Comparison of ENCODE assay signal across 10 cellular contexts in genomic region chr7:152335900-152336571, GRCh38.
A peak's percentile ranks its signal among the peaks of the same experiment; 100 is the strongest.
DNase-seq lines count a peak whose midpoint lies in the region; ATAC-seq, FAIRE-seq and TF ChIP-seq lines count a peak whose summit lies in the region.
"Had no signal": no experiment of that assay in that cellular context is flagged by ENCODE, and none has a peak within 500 bp of the region (broad histone marks: within the 10 kb centered on the region; RNA-seq: fewer than 3 reads in every experiment).

No MANE protein-coding gene starts in this region.

- H3K36me3 Mint-ChIP-seq in activated T-cell treated with anti-CD3 and anti-CD28 coated beads, Interleukin-2, amount 50 U/mL, for 72 hours (ENCODE audit: insufficient read depth in 2 of 2) = no peaks in the 10 kb centered on the region

- peaks cover 69% of the 10 kb centered on the region for H4K20me1 ChIP-seq in OCI-LY3 (ENCODE audit: insufficient read depth, low read length)

- H3K36me3 ChIP-seq in OCI-LY3 (replicated peaks; ENCODE audit: low read depth, low read length) (no peaks in the 10 kb centered on the region), tibial nerve (no peaks in the 10 kb centered on the region)
- H3K36me3 ChIP-seq: breast epithelium had no signal

- peaks cover 44% of the 10 kb centered on the region for H3K79me2 ChIP-seq in OCI-LY3 (ENCODE audit: low read length)

- peaks cover 19% of the 10 kb centered on the region for H3K4me1 ChIP-seq in OCI-LY3 (ENCODE audit: low read length)
- peaks cover 0 to 64% (median 20%) of the 10 kb centered on the region in 4 donors for H3K4me1 ChIP-seq in tibial nerve
- H3K4me1 ChIP-seq: breast epithelium had no signal

- peak overlapping the region; percentile 58 for H3K4me2 ChIP-seq in OCI-LY3 (ENCODE audit: low read length)

- H3K9me3 Mint-ChIP-seq in activated T-cell treated with anti-CD3 and anti-CD28 coated beads, Interleukin-2, amount 50 U/mL, for 72 hours = no peaks in the 10 kb centered on the region
- H3K9me3 Mint-ChIP-seq: nephron had no signal

- no peak for TF ChIP-seq EP300 in tibial nerve (IDR thresholded peaks at IDR 0.05)

- no peak for DNase-seq in activated T-cell treated with anti-CD3 and anti-CD28 coated beads, Interleukin-2, amount 50 U/mL, for 72 hours
- no peak for DNase-seq in activated T-cell treated with anti-CD3 and anti-CD28 coated beads, Interleukin-2, amount 50 U/mL, for 48 hours
- DNase-seq in inferior parietal cortex (ENCODE audit: extremely low spot score) = peak; percentile 17
- no peak for DNase-seq in tibial nerve (ENCODE audit: low spot score in 2 of 2)
- DNase-seq in NCI-H510A (lab: John Stamatoyannopoulos, UW) = no peak
- DNase-seq in D721Med (ENCODE audit: insufficient read length, low spot score) = no peak
- no peak for DNase-seq in germinal center (ENCODE audit: low spot score)

- WGBS in tibial nerve, 2 donors = 43 to 70% methylated on average over 2 of the region's 2 CpGs

- no peak for FAIRE-seq in D721Med (lab: Jason Lieb, UNC)

- H3K4me1 Mint-ChIP-seq in activated T-cell treated with anti-CD3 and anti-CD28 coated beads, Interleukin-2, amount 50 U/mL, for 72 hours (ENCODE audit: low read depth) = peaks cover 35% of the 10 kb centered on the region

- H3K27me3 ChIP-seq in OCI-LY3 (ENCODE audit: low read depth, low read length) (no peaks in the 10 kb centered on the region), tibial nerve (no peaks in the 10 kb centered on the region)
- H3K27me3 ChIP-seq: breast epithelium had no signal

- peak overlapping the region; percentile 57 to 85 for H3K4me3 Mint-ChIP-seq in activated T-cell treated with anti-CD3 and anti-CD28 coated beads, Interleukin-2, amount 50 U/mL, for 72 hours
- H3K4me3 Mint-ChIP-seq: nephron had no signal

- no peak overlapping the region for H3K9ac ChIP-seq in OCI-LY3 (ENCODE audit: low read length)

- no peaks in the 10 kb centered on the region for H3K27me3 Mint-ChIP-seq in activated T-cell treated with anti-CD3 and anti-CD28 coated beads, Interleukin-2, amount 50 U/mL, for 72 hours (ENCODE audit: low read depth)

- TF ChIP-seq POLR2A in tibial nerve (IDR thresholded peaks at IDR 0.05) = no peak

- TF ChIP-seq CTCF in OCI-LY3 (IDR thresholded peaks at IDR 0.05; ENCODE audit: low read depth, low read length) = no peak
- TF ChIP-seq CTCF in tibial nerve (IDR thresholded peaks at IDR 0.05) = no peak
- TF ChIP-seq CTCF in D721Med (IDR thresholded peaks at IDR 0.05; ENCODE audit: insufficient read depth, missing control alignments) = no peak

- peak; percentile 18 to 58 for ATAC-seq in activated T-cell treated with anti-CD3 and anti-CD28 coated beads, Interleukin-2, amount 50 U/mL, for 72 hours (replicated peaks in 1 of 2)

- peak overlapping the region; percentile 92 for H3K27ac Mint-ChIP-seq in activated T-cell treated with anti-CD3 and anti-CD28 coated beads, Interleukin-2, amount 50 U/mL, for 72 hours
- H3K27ac Mint-ChIP-seq: nephron had no signal

- H3K4me3 ChIP-seq in OCI-LY3 (ENCODE audit: low read length) (peak overlapping the region; percentile 46), tibial nerve (peak overlapping the region in 2 of 4 donors; percentile 20 to 33)

- H3K27ac ChIP-seq in OCI-LY3 (ENCODE audit: low read length) = no peak overlapping the region
- H3K27ac ChIP-seq in tibial nerve = peak overlapping the region in 3 of 4 donors; percentile 1 to 59 (median 25)
- H3K27ac ChIP-seq: breast epithelium had no signal

- H3K9me3 ChIP-seq in OCI-LY3 (ENCODE audit: insufficient read depth, low read length) (no peaks in the 10 kb centered on the region), tibial nerve (no peaks in the 10 kb centered on the region)
- H3K9me3 ChIP-seq: breast epithelium had no signal

- no peak overlapping the region for H2AFZ ChIP-seq in OCI-LY3 (ENCODE audit: low read depth, low read length)
